In the genomic region with DNA sequence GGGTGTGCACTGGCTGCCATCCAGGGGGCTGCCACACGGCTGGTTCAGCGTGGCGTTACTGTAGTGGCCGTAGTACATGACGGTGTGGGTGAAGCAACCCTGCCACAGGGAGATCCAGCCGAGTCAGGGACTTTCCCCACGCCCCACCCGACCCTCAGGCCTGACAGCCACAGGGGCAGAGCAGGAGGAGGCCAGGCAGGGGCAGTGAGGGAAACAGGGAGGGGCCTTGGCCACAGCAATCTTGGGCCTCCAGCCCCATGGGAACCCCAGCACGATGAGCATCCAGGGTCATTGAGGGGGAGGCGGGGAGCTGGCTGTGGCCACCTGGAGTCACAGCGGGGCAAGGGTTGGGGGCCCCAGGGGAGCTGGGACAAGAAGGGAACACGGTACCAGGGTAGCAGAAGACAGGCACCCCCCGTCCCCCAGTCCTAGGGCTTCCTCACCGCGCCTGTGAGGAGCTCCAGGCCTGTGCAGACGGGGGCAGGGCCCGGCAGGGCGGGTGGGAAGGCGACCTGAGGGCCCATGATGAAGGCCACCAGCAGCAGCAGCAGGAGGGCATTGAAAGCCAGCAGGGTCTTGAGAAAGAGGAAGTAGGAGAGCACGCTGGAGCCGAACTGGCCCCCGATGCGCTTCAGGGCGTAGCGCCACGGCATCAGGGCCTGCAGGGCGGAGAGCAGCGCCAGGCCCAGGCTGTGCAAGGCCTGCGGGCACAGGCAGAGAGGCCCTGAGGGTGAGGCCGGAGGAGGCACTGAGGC, we compare ENCODE assay signal across 11 cellular contexts. TPM values are rescaled to one million over a fixed set of nuclear protein-coding genes. Genes with fewer than 3 reads are reported as not detected.
DNase-seq lines count a peak whose midpoint lies in the region; ATAC-seq, FAIRE-seq and TF ChIP-seq lines count a peak whose summit lies in the region.
"Had no signal": no experiment of that assay in that cellular context is flagged by ENCODE, and none has a peak within 500 bp of the region (broad histone marks: within the 10 kb centered on the region; RNA-seq: fewer than 3 reads in every experiment).

No MANE protein-coding gene starts in this region.

- peaks cover 4% of the 10 kb centered on the region for H3K9me3 Mint-ChIP-seq in glutamatergic neuron (ENCODE audit: unreplicated experiment)

- H3K4me1 Mint-ChIP-seq in glutamatergic neuron (ENCODE audit: low read depth, unreplicated experiment) = no peaks in the 10 kb centered on the region

- no peak overlapping the region for H3K27ac Mint-ChIP-seq in glutamatergic neuron (ENCODE audit: unreplicated experiment)

- no peaks in the 10 kb centered on the region for H3K9me3 ChIP-seq in OCI-LY7 (ENCODE audit: low read length)
- H3K9me3 ChIP-seq: HAP-1 had no signal

- no peak for ATAC-seq in HG03045 (IDR thresholded peaks at IDR 0.05; ENCODE audit: unreplicated experiment)

- TF ChIP-seq CTCF in OCI-LY7 (conservative IDR thresholded peaks at IDR 0.05; ENCODE audit: low read length) (no peak), glutamatergic neuron (IDR thresholded peaks at IDR 0.05; ENCODE audit: partially characterized antibody, unreplicated experiment) (no peak)

- H3K4me3 ChIP-seq in OCI-LY7 (ENCODE audit: low read depth, low read length, poor library complexity, severe bottlenecking) = peak overlapping the region; percentile 81
- H3K4me3 ChIP-seq: HAP-1 had no signal

- H3K4me2 ChIP-seq in OCI-LY7 (ENCODE audit: low read length) = peak overlapping the region; percentile 96

- intact Hi-C loops in OCI-LY7 (cut with micrococcal nuclease; ENCODE audit: unreplicated experiment) = loop anchor here (2.0 kb wide), 1 partner anchor 63 kb away; the partner anchor contains the start of genes AFMID and TK1

- POLR2A ChIA-PET in OCI-LY7 (lab: Charles Lee) = interaction anchor here (0.6 to 1.6 kb wide), 6 partner anchors 16 to 166 kb away, joined by 3 to 5 read pairs (median 4); partner anchors contain the start of gene TNRC6C

- peak; percentile 90 for FAIRE-seq in GM18507 (lab: Jason Lieb, UNC)

- H3K36me3 Mint-ChIP-seq in glutamatergic neuron (ENCODE audit: unreplicated experiment) = no peaks in the 10 kb centered on the region

- H3K27ac ChIP-seq in OCI-LY7 (ENCODE audit: low read depth, low read length, poor library complexity, severe bottlenecking) = peak overlapping the region; percentile 91

- no peak overlapping the region for H3K4me3 Mint-ChIP-seq in glutamatergic neuron (ENCODE audit: unreplicated experiment)

- peaks cover 67% of the 10 kb centered on the region for H3K4me1 ChIP-seq in OCI-LY7 (ENCODE audit: insufficient read depth, low read length, poor library complexity, severe bottlenecking)

- H4K20me1 ChIP-seq in OCI-LY7 (ENCODE audit: insufficient read depth, low read length) = no peaks in the 10 kb centered on the region

- no TSS peak for BruUV-seq in OCI-LY7 (replicated peaks; lab: Mats Ljungman, UMichigan)

- CTCF ChIA-PET in OCI-LY7 (lab: Charles Lee; ENCODE audit: unreplicated experiment) = interaction anchor here (1.2 kb wide), 1 partner anchor 62 kb away, joined by 5 read pairs; no protein-coding TSS in a partner anchor

- H3K36me3 ChIP-seq in OCI-LY7 (ENCODE audit: insufficient read depth, low read length) = peaks cover 43% of the 10 kb centered on the region
- H3K36me3 ChIP-seq: HAP-1 had no signal

- H3K27me3 Mint-ChIP-seq in glutamatergic neuron (ENCODE audit: unreplicated experiment) = peaks cover 9% of the 10 kb centered on the region

- DNase-seq in CD1c-positive myeloid dendritic cell (ENCODE audit: extremely low spot score) = peak; percentile 58
- no peak for DNase-seq in GM18507 (ENCODE audit: extremely low spot score, insufficient read length, low read depth)
- peak; percentile 94 for DNase-seq in OCI-LY7 (ENCODE audit: low spot score)
- peak; percentile 21 for DNase-seq in glutamatergic neuron
- no peak for DNase-seq in NCI-H1930 (lab: John Stamatoyannopoulos, UW)
- no peak for DNase-seq in NCI-H187 (lab: John Stamatoyannopoulos, UW)
- no peak for DNase-seq in NK-92 (lab: John Stamatoyannopoulos, UW; ENCODE audit: unreplicated experiment)
- DNase-seq: NCI-H1105 had no signal

- H3K79me2 ChIP-seq in OCI-LY7 (ENCODE audit: insufficient read depth, low read depth, low read length) = peaks cover 7% of the 10 kb centered on the region; the same call in 1 of the 2 replicates

- H3K9me2 ChIP-seq in OCI-LY7 (ENCODE audit: insufficient read depth, low read length) = no peaks in the 10 kb centered on the region

- peak overlapping the region; percentile 17; the same call in 1 of the 2 replicates for H2AFZ ChIP-seq in OCI-LY7 (ENCODE audit: low read length)

RNA-seq across cellular contexts. Expression of gene TMC6, which starts 4.3 kb away (rescaled TPM):
- 94.0 and 124 TPM in 2 replicates for total RNA-seq in OCI-LY7 (2014; rRNA removed; shearing (Covaris generic))
- total RNA-seq in OCI-LY7 (2022) = 234 and 258 TPM in 2 replicates
- total RNA-seq in glutamatergic neuron (ENCODE audit: unreplicated experiment) = 1.1 TPM

RNA-seq across cellular contexts. Expression of gene TMC8, which starts 6.3 kb away (rescaled TPM):
- 54.6 and 83.8 TPM in 2 replicates for total RNA-seq in OCI-LY7 (2014; rRNA removed; shearing (Covaris generic))
- total RNA-seq in OCI-LY7 (2022) (219 and 236 TPM in 2 replicates), glutamatergic neuron (ENCODE audit: unreplicated experiment) (not detected)

RNA-seq across cellular contexts. Expression of gene C17orf99, which starts 21.9 kb away (rescaled TPM):
- not detected in 2 replicates for total RNA-seq in OCI-LY7 (2014; rRNA removed; shearing (Covaris generic))
- total RNA-seq in OCI-LY7 (2022) = 1.1 TPM in 2 replicates
- not detected for total RNA-seq in glutamatergic neuron (ENCODE audit: unreplicated experiment)
- total RNA-seq: subcutaneous adipose tissue had no signal

RNA-seq across cellular contexts. Expression of gene SYNGR2, which starts 44.1 kb away (rescaled TPM):
- total RNA-seq in OCI-LY7 (2014; rRNA removed; shearing (Covaris generic)) = 21.3 and 35.4 TPM in 2 replicates
- 44.9 and 45.5 TPM in 2 replicates for total RNA-seq in OCI-LY7 (2022)
- 3.2 TPM for total RNA-seq in glutamatergic neuron (ENCODE audit: unreplicated experiment)

Comparison
In these comparisons a context has a peak if more than half of its experiments do, and no peak if none do; other contexts are left out.
1. DNase-seq: peak in CD1c-positive myeloid dendritic cell (single experiment), OCI-LY7 (single experiment) and glutamatergic neuron (single experiment); none in GM18507 (single experiment), NCI-H1930 (0 of 2), NCI-H187 (0 of 2) and NK-92 (single experiment).
2. RNA of gene TMC6, which starts 4.3 kb away (total RNA-seq): 94.0 to 258 TPM in OCI-LY7; 1.1 TPM in glutamatergic neuron (single experiment); every median in the first group is over 10 times any median in the second.
3. RNA of gene TMC8, which starts 6.3 kb away (total RNA-seq): 54.6 to 236 TPM in OCI-LY7; not detected in glutamatergic neuron (single experiment); every median in the first group is over 10 times any median in the second.